1 cellular context compared by ENCODE assay signal in genomic region chr1:64966158-64966963, GRCh38.
TF ChIP-seq lines count a peak whose summit lies in the region.

TSS of gene JAK1 (minus strand) at chr1:64966549. CDS start at chr1:64886264, 80,285 bp downstream.

TF ChIP-seq in K562, 482 proteins besides CTCF, POLR2A, EP300 and RAD21 (continued from another document):
- no peak for TF ChIP-seq IFI16 (CRISPR knock-in tag; IDR thresholded peaks at IDR 0.05)
- no peak for TF ChIP-seq HDAC6 (IDR thresholded peaks at IDR 0.05; ENCODE audit: low read depth, low read length)
- TF ChIP-seq, protein P1, sequence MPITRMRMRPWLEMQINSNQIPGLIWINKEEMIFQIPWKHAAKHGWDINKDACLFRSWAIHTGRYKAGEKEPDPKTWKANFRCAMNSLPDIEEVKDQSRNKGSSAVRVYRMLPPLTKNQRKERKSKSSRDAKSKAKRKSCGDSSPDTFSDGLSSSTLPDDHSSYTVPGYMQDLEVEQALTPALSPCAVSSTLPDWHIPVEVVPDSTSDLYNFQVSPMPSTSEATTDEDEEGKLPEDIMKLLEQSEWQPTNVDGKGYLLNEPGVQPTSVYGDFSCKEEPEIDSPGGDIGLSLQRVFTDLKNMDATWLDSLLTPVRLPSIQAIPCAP (CRISPR knock-in tag; IDR thresholded peaks at IDR 0.05; ENCODE audit: borderline replicate concordance) = no peak
- TF ChIP-seq TGIF2 (CRISPR knock-in tag; IDR thresholded peaks at IDR 0.05) = no peak
- TF ChIP-seq NR2F6 (CRISPR knock-in tag; IDR thresholded peaks at IDR 0.05) = no peak
- TF ChIP-seq SREBF1 (IDR thresholded peaks at IDR 0.05; ENCODE audit: borderline replicate concordance, low read depth, low read length) = no peak
